ENCODE assay signal across 8 cellular contexts in genomic region chr13:27621366-27622101, GRCh38. TPM values are rescaled to one million over a fixed set of nuclear protein-coding genes. Genes with fewer than 3 reads are reported as not detected.
DNase-seq lines count a peak whose midpoint lies in the region; ATAC-seq and TF ChIP-seq lines count a peak whose summit lies in the region.

Gene POLR1D, plus strand, starts transcription at chr13:27621892. Its CDS starts 92 bp downstream, at chr13:27621984.

- TF ChIP-seq CTCF in AG09309 (IDR thresholded peaks at IDR 0.05; ENCODE audit: control insufficient read depth, insufficient read depth, low read depth, low read length, missing control alignments) (no peak), colonic mucosa (IDR thresholded peaks at IDR 0.05) (no peak)

- peak; percentile 60 for ATAC-seq in HG03159 (IDR thresholded peaks at IDR 0.05; ENCODE audit: unreplicated experiment)

- TF ChIP-seq POLR2A in GM18951 (IDR thresholded peaks at IDR 0.05; ENCODE audit: extremely low read depth, insufficient read depth, insufficient read length): peak; percentile 89

- in situ Hi-C loops in GM18951 (cut with MboI; ENCODE audit: low sequenced_read_pairs, unreplicated experiment): no loop called here

- peak within 1 kb of the TSS; percentile 96 for H3K27ac ChIP-seq in colonic mucosa
- H3K27ac ChIP-seq in layer of hippocampus (ENCODE audit: low read depth, low read length): peak within 1 kb of the TSS; percentile 78

- peaks cover 13% of the 10 kb centered on the region for H3K4me1 ChIP-seq in colonic mucosa

- peak within 1 kb of the TSS; percentile 93 to 94 for H3K9ac ChIP-seq in colonic mucosa (ENCODE audit: low read depth in 2 of 2, low read length in 2 of 2)

- H3K4me3 ChIP-seq in AG09309 (ENCODE audit: control insufficient read depth, low read depth, low read length): peak within 1 kb of the TSS; percentile 53
- peak within 1 kb of the TSS; percentile 65 for H3K4me3 ChIP-seq in colonic mucosa

- no peak for DNase-seq in AG09309 (ENCODE audit: low read depth)
- peak; percentile 87 to 97 for DNase-seq in NCI-H526 (lab: John Stamatoyannopoulos, UW)
- DNase-seq in activated CD4-positive, alpha-beta T cell treated with anti-CD3 and anti-CD28 coated beads for 48 hours: peak; percentile 84
- DNase-seq in colonic mucosa: peak; percentile 89
- DNase-seq in stimulated activated CD4-positive, alpha-beta T cell treated with anti-CD3 and anti-CD28 coated beads, Interleukin-1b, Interleukin-23, amount 100 ng/mL, for 4 hours (ENCODE audit: low read depth in 2 of 2): peak; percentile 69 to 78

- H3K27me3 ChIP-seq in colonic mucosa: no peaks in the 10 kb centered on the region
- H3K27me3 ChIP-seq in layer of hippocampus (ENCODE audit: control insufficient read depth, insufficient read depth, low read length): no peaks in the 10 kb centered on the region

- H3K36me3 ChIP-seq in colonic mucosa: no peaks in the 10 kb centered on the region

- intact Hi-C loops in colonic mucosa (cut with DNase I): loop anchor here (10.0 kb wide), 1 partner anchor 197 kb away; the partner anchor contains the start of gene GTF3A

- no peaks in the 10 kb centered on the region for H3K9me3 ChIP-seq in colonic mucosa

RNA-seq across cellular contexts. Expression of gene POLR1D, which starts in this region (rescaled TPM):
- 100 to 1,000 TPM; 123 to 124 TPM for total RNA-seq in colonic mucosa
